ENCODE assay signal across 27 cellular contexts in genomic region chr14:75734848-75735247, GRCh38.
"Had no signal": no experiment of that assay in that cellular context is flagged by ENCODE, and none has a peak within 500 bp of the region (broad histone marks: within the 10 kb centered on the region; RNA-seq: fewer than 3 reads in every experiment).

No MANE protein-coding gene starts in this region.

- ATAC-seq: activated T-helper 17 cell treated with anti-CD3 and anti-CD28 coated beads, Interleukin-2, amount 50 U/mL, for 72 hours; esophagus mucosa had no signal

- H3K4me3 ChIP-seq: coronary artery, dorsolateral prefrontal cortex had no signal

- DNase-seq: activated CD4-positive, alpha-beta memory T cell treated with anti-CD3 and anti-CD28 coated beads, Interleukin-2, amount 10 ng/mL, durations not matched to agents 7 days and 5 days; activated CD4-positive, alpha-beta T cell treated with anti-CD3 and anti-CD28 coated beads for 1 hour; activated CD4-positive, alpha-beta T cell treated with anti-CD3 and anti-CD28 coated beads for 4 hours; activated CD4-positive, alpha-beta T cell treated with anti-CD3 and anti-CD28 coated beads, Interleukin-2, amount 10 ng/mL, durations not matched to agents 7 days and 5 days; activated CD4-positive, alpha-beta T cell treated with anti-CD3 and anti-CD28 coated beads, Interleukin-2, amount 50 U/mL, for 4 hours; activated CD4-positive, CD25-positive, alpha-beta regulatory T cell; activated CD8-positive, alpha-beta memory T cell treated with anti-CD3 and anti-CD28 coated beads, Interleukin-2, amount 50 U/mL, for 48 hours; activated effector memory CD4-positive, alpha-beta T cell treated with Interleukin-2 at 50 U/mL for 16 hours; activated gamma-delta T cell treated with Interleukin-2 at 50 U/mL for 16 hours; activated naive CD4-positive, alpha-beta T cell treated with anti-CD3 and anti-CD28 coated beads, Interleukin-2, amount 50 U/mL, for 16 hours; activated naive CD4-positive, alpha-beta T cell treated with Interleukin-2 at 50 U/mL for 16 hours; activated T-cell treated with anti-CD3 and anti-CD28 coated beads for 4 hours; activated T-cell treated with anti-CD3 and anti-CD28 coated beads, Interleukin-2, amount 50 U/mL, for 24 hours; amniotic stem cell; anterior cingulate cortex; brain microvascular endothelial cell; dorsolateral prefrontal cortex; effector CD4-positive, alpha-beta T cell; foreskin fibroblast; head of caudate nucleus; T-helper 2 cell had no signal

- H3K4me1 Mint-ChIP-seq: activated T-helper 17 cell treated with anti-CD3 and anti-CD28 coated beads, Interleukin-2, amount 50 U/mL, for 72 hours; central memory CD8-positive, alpha-beta T cell had no signal

- H3K4me3 Mint-ChIP-seq: activated CD4-positive, alpha-beta memory T cell treated with anti-CD3 and anti-CD28 coated beads, Interleukin-2, amount 10 ng/mL, durations not matched to agents 7 days and 5 days; activated CD4-positive, alpha-beta T cell treated with anti-CD3 and anti-CD28 coated beads, Interleukin-2, amount 10 ng/mL, durations not matched to agents 7 days and 5 days; activated naive CD8-positive, alpha-beta T cell; activated T-cell treated with anti-CD3 and anti-CD28 coated beads, Interleukin-2, amount 50 U/mL, for 24 hours; activated T-helper 17 cell treated with anti-CD3 and anti-CD28 coated beads, Interleukin-2, amount 50 U/mL, for 72 hours; central memory CD8-positive, alpha-beta T cell; dendritic cell treated with granulocyte-macrophage colony-stimulating factor and Interleukin-4, amounts not matched to agents 40 ng/mL and 50 ng/mL, for 4 days had no signal

- H3K27ac Mint-ChIP-seq: activated CD4-positive, alpha-beta memory T cell treated with anti-CD3 and anti-CD28 coated beads, Interleukin-2, amount 10 ng/mL, durations not matched to agents 7 days and 5 days; activated CD4-positive, alpha-beta T cell treated with anti-CD3 and anti-CD28 coated beads, Interleukin-2, amount 10 ng/mL, durations not matched to agents 7 days and 5 days; activated naive CD8-positive, alpha-beta T cell; activated T-cell treated with anti-CD3 and anti-CD28 coated beads, Interleukin-2, amount 50 U/mL, for 24 hours; dendritic cell treated with granulocyte-macrophage colony-stimulating factor and Interleukin-4, amounts not matched to agents 40 ng/mL and 50 ng/mL, for 4 days had no signal

- H3K27me3 Mint-ChIP-seq: activated CD4-positive, alpha-beta memory T cell treated with anti-CD3 and anti-CD28 coated beads, Interleukin-2, amount 10 ng/mL, durations not matched to agents 7 days and 5 days; activated CD4-positive, alpha-beta T cell treated with anti-CD3 and anti-CD28 coated beads, Interleukin-2, amount 10 ng/mL, durations not matched to agents 7 days and 5 days; activated naive CD8-positive, alpha-beta T cell; activated T-cell treated with anti-CD3 and anti-CD28 coated beads, Interleukin-2, amount 50 U/mL, for 24 hours; activated T-helper 17 cell treated with anti-CD3 and anti-CD28 coated beads, Interleukin-2, amount 50 U/mL, for 72 hours; central memory CD8-positive, alpha-beta T cell; dendritic cell treated with granulocyte-macrophage colony-stimulating factor and Interleukin-4, amounts not matched to agents 40 ng/mL and 50 ng/mL, for 4 days had no signal

- H3K36me3 ChIP-seq: brain microvascular endothelial cell had no signal

- H3K27ac ChIP-seq: brain microvascular endothelial cell, coronary artery had no signal

- H3K9me3 Mint-ChIP-seq: activated CD4-positive, alpha-beta memory T cell treated with anti-CD3 and anti-CD28 coated beads, Interleukin-2, amount 10 ng/mL, durations not matched to agents 7 days and 5 days; activated CD4-positive, alpha-beta T cell treated with anti-CD3 and anti-CD28 coated beads, Interleukin-2, amount 10 ng/mL, durations not matched to agents 7 days and 5 days; activated T-cell treated with anti-CD3 and anti-CD28 coated beads, Interleukin-2, amount 50 U/mL, for 24 hours; activated T-helper 17 cell treated with anti-CD3 and anti-CD28 coated beads, Interleukin-2, amount 50 U/mL, for 72 hours; central memory CD8-positive, alpha-beta T cell; dendritic cell treated with granulocyte-macrophage colony-stimulating factor and Interleukin-4, amounts not matched to agents 40 ng/mL and 50 ng/mL, for 4 days had no signal

- H3K27me3 ChIP-seq: brain microvascular endothelial cell, dorsolateral prefrontal cortex had no signal
